Comparison of ENCODE assay signal across 8 cellular contexts in the genomic region with DNA sequence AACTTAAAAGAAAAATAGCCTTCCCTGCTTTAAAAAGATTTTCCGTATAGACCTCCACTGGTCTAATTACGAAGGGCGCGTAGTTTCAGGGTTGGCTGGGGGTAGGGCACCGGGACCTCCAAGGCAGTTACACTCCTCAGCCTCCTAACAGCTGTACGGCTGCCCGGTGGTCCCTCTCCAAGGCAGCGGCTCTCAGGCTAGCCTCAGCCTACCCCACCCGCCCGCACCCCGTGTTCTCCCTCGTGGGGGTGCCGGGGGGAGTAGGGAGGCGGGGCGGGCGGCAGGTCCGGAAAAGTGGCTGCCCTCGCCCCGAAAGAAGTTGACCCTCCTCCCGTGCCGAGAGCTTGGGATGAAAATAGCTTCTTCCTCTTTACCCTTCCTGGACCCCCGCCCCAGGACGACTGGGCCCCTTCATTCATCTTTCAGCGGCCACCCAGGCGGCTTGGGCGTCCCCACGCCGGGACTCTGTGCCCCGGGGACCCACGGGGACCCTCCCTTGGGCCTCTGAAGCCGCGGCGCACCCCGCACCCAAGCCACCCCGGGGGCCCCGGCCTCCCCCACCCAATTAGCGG. TPM values are rescaled to one million over a fixed set of nuclear protein-coding genes. Genes with fewer than 3 reads are reported as not detected.
A peak's percentile ranks its signal among the peaks of the same experiment; 100 is the strongest.
DNase-seq lines count a peak whose midpoint lies in the region; ATAC-seq, FAIRE-seq and TF ChIP-seq lines count a peak whose summit lies in the region.

No MANE protein-coding gene starts in this region.

- POLR2A ChIA-PET in HEK293T (lab: Yijun Ruan, JAX): interaction anchor here (0.6 to 1.9 kb wide), 8 partner anchors 17 to 72 kb away, joined by 3 to 12 read pairs (median 3); no protein-coding TSS in a partner anchor

- TF ChIP-seq CTCF in AG10803 (conservative IDR thresholded peaks at IDR 0.05; ENCODE audit: low read length): no peak
- no peak for TF ChIP-seq CTCF in OCI-LY1 (IDR thresholded peaks at IDR 0.05; ENCODE audit: low read length)

- peak overlapping the region; percentile 73 for H3K27ac ChIP-seq in OCI-LY1 (ENCODE audit: low read depth, low read length, poor library complexity, severe bottlenecking)
- peak overlapping the region; percentile 92 for H3K27ac ChIP-seq in angular gyrus (ENCODE audit: low read depth, low read length)

- no peaks in the 10 kb centered on the region for H3K27me3 ChIP-seq in OCI-LY1 (ENCODE audit: insufficient read depth, low read length)

- H3K79me2 ChIP-seq in OCI-LY1 (ENCODE audit: insufficient read depth, low read length): peaks cover 26% of the 10 kb centered on the region

- CTCF ChIA-PET in HEK293T (lab: Yijun Ruan, JAX): interaction anchor here (0.8 kb wide), 1 partner anchor 67 kb away, joined by 3 read pairs; no protein-coding TSS in a partner anchor

- peak overlapping the region; percentile 64 for H3K4me2 ChIP-seq in OCI-LY1 (ENCODE audit: low read length)

- intact Hi-C loops in sciatic nerve (cut with DNase I): no loop called here

- FAIRE-seq in HTR-8/SVneo (lab: Jason Lieb, UNC): no peak

- H3K9ac ChIP-seq in OCI-LY1 (ENCODE audit: low read length): peak overlapping the region; percentile 88

- no peaks in the 10 kb centered on the region for H4K20me1 ChIP-seq in OCI-LY1 (ENCODE audit: insufficient read depth, low read length)

- peaks cover 22% of the 10 kb centered on the region for H3K4me1 ChIP-seq in OCI-LY1 (ENCODE audit: insufficient read depth, low read length, severe bottlenecking)

- no peaks in the 10 kb centered on the region for H3K36me3 ChIP-seq in OCI-LY1 (ENCODE audit: insufficient read depth, low read length)

- H3K9me2 ChIP-seq in OCI-LY1 (ENCODE audit: low read depth, low read length): no peaks in the 10 kb centered on the region

- H3K4me3 ChIP-seq in AG10803 (ENCODE audit: low read length) (peak overlapping the region; percentile 73), OCI-LY1 (ENCODE audit: low read depth, low read length, poor library complexity, severe bottlenecking) (peak overlapping the region; percentile 83)

- H3K9me3 ChIP-seq in OCI-LY1 (ENCODE audit: low read length): no peaks in the 10 kb centered on the region

- no peaks in the 10 kb centered on the region for H3F3A ChIP-seq in OCI-LY1 (ENCODE audit: insufficient read depth, low read length)

- H2AFZ ChIP-seq in OCI-LY1 (ENCODE audit: low read length): no peak overlapping the region

- DNase-seq in AG10803 (ENCODE audit: low read depth) (no peak), hypothalamus (lab: John Stamatoyannopoulos, UW) (peak in 35 of 51 donors; percentile 13 to 66 (median 47)), sciatic nerve (ENCODE audit: low spot score) (peak; percentile 76), HTR-8/SVneo (ENCODE audit: insufficient read length, low spot score) (no peak), HEK293T (ENCODE audit: extremely low spot score) (no peak)

- ATAC-seq in GM19438 (IDR thresholded peaks at IDR 0.05; ENCODE audit: low read depth, unreplicated experiment) (peak; percentile 5), sciatic nerve (peak; percentile 60)

TF ChIP-seq in HEK293T, 16 proteins besides CTCF, POLR2A, EP300 and RAD21:
- TF ChIP-seq TARDBP (IDR thresholded peaks at IDR 0.05): no peak
- no peak for TF ChIP-seq FOXM1 (IDR thresholded peaks at IDR 0.05; ENCODE audit: borderline replicate concordance)
- TF ChIP-seq L3MBTL2 (conservative IDR thresholded peaks at IDR 0.05): no peak
- no peak for TF ChIP-seq SP1 (IDR thresholded peaks at IDR 0.05)
- no peak for TF ChIP-seq NFRKB (IDR thresholded peaks at IDR 0.05)
- TF ChIP-seq FOXA1 (IDR thresholded peaks at IDR 0.05): no peak
- TF ChIP-seq ARNT (IDR thresholded peaks at IDR 0.05): no peak
- TF ChIP-seq CTBP1 (IDR thresholded peaks at IDR 0.05; ENCODE audit: borderline replicate concordance): no peak
- TF ChIP-seq FOXK2 (IDR thresholded peaks at IDR 0.05): no peak
- TF ChIP-seq LEF1 (IDR thresholded peaks at IDR 0.05; ENCODE audit: borderline replicate concordance): no peak
- no peak for TF ChIP-seq SUZ12 (IDR thresholded peaks at IDR 0.05)
- no peak for TF ChIP-seq HDGF (IDR thresholded peaks at IDR 0.05; ENCODE audit: borderline replicate concordance)
- no peak for TF ChIP-seq BHLHE40 (IDR thresholded peaks at IDR 0.05; ENCODE audit: borderline replicate concordance)

RNA-seq across cellular contexts. Expression of gene RCOR1, which starts 1.0 kb away (rescaled TPM):
- 19.9 TPM for total RNA-seq in sciatic nerve

Comparison
In these comparisons a context has a peak if more than half of its experiments do, and no peak if none do; other contexts are left out.
1. DNase-seq: peak in hypothalamus (35 of 51) and sciatic nerve (single experiment); none in AG10803 (single experiment), HTR-8/SVneo (single experiment) and HEK293T (single experiment).